Comparison of ENCODE assay signal across 27 cellular contexts in the genomic region with DNA sequence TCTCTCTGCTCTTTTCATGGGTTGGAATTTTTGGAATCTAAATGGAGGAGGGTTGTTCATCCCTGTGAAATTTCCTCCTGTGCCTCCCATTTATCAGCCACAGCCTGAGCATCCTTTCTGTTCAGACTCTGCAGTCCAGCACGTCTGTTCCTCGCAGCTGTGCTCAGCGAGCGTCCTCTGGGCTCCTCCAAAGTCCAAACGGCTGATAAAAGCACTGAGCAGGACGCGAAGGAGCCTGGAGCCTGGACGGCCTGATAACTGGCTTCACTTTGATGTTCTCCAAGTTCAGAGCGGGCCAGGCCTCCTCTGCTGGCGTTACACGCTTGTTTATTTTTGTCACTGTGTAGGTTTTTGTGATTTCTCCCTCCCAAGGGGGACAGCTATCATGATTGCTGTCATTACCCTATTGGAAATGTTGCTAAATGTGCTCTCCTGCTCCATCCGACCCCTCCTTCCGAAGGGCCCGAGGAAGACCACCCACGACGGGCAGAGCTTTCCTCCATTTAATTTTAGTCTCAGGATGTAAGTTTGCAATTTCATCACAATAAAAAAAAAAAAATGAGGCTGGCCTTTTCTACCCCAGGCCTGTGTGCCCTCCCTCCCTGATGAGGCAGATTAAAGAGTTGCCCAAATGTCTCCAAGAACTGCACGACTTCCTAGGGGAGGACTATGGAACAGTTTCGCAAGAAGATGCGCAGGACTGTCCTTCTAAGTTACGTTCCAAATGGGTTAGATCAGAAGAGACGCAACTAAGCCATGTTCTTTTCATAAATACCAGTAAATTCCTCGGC.
DNase-seq lines count a peak whose midpoint lies in the region; ATAC-seq, FAIRE-seq and TF ChIP-seq lines count a peak whose summit lies in the region.
"Had no signal": no experiment of that assay in that cellular context is flagged by ENCODE, and none has a peak within 500 bp of the region (broad histone marks: within the 10 kb centered on the region; RNA-seq: fewer than 3 reads in every experiment).

No MANE protein-coding gene starts in this region.

- no TSS peak for BruUV-seq in PC-3 (replicated peaks; lab: Mats Ljungman, UMichigan)

- peaks cover 0 to 13% of the 10 kb centered on the region in 2 donors for H3K4me1 ChIP-seq in muscle layer of duodenum (ENCODE audit: control insufficient read depth in 1 of 2, insufficient read depth in 2 of 2, low read length in 2 of 2)
- H3K4me1 ChIP-seq in PC-3 (ENCODE audit: insufficient read depth, low read length): peaks cover 15% of the 10 kb centered on the region
- H3K4me1 ChIP-seq: right lobe of liver had no signal

- H3K4me3 ChIP-seq in AG10803 (ENCODE audit: low read length) (no peak overlapping the region), muscle layer of duodenum (ENCODE audit: low read depth in 1 of 2, low read length in 2 of 2) (no peak overlapping the region), PC-3 (ENCODE audit: low read length) (no peak overlapping the region)
- H3K4me3 ChIP-seq: K562, lung, pancreas, right lobe of liver had no signal

- no peak for TF ChIP-seq CTCF in AG10803 (conservative IDR thresholded peaks at IDR 0.05; ENCODE audit: low read length)
- TF ChIP-seq CTCF in PC-3 (conservative IDR thresholded peaks at IDR 0.05; ENCODE audit: low read depth, low read length): no peak

- no peaks in the 10 kb centered on the region for H4K20me1 ChIP-seq in PC-3 (ENCODE audit: low read length)

- POLR2A ChIA-PET in PC-3 (lab: Charles Lee; ENCODE audit: unreplicated experiment): no interaction called here

- no peaks in the 10 kb centered on the region for H3K79me2 ChIP-seq in PC-3 (ENCODE audit: low read length)

- no peaks in the 10 kb centered on the region for H3K36me3 ChIP-seq in muscle layer of duodenum (ENCODE audit: control insufficient read depth in 1 of 2, insufficient read depth in 2 of 2, low read length in 2 of 2)
- H3K36me3 ChIP-seq in PC-3 (ENCODE audit: low read depth, low read length): no peaks in the 10 kb centered on the region
- H3K36me3 ChIP-seq: pancreas, right lobe of liver had no signal

- H3K9me3 ChIP-seq in muscle layer of duodenum (ENCODE audit: control insufficient read depth in 1 of 2, low read length in 2 of 2): no peaks in the 10 kb centered on the region
- H3K9me3 ChIP-seq in PC-3 (ENCODE audit: low read length): no peaks in the 10 kb centered on the region
- H3K9me3 ChIP-seq: pancreas, right lobe of liver had no signal

- CTCF ChIA-PET in PC-3 (lab: Charles Lee): no interaction called here

- H3K27me3 ChIP-seq in muscle layer of duodenum (ENCODE audit: low read depth, low read length) (no peaks in the 10 kb centered on the region), PC-3 (ENCODE audit: low read length) (peaks cover 66% of the 10 kb centered on the region)
- H3K27me3 ChIP-seq: pancreas, right lobe of liver had no signal

- no peak overlapping the region for H3K9ac ChIP-seq in PC-3 (ENCODE audit: low read length)

- H3K9me2 ChIP-seq in PC-3 (replicated peaks; ENCODE audit: low read length): no peaks in the 10 kb centered on the region

- no peak overlapping the region for H3K4me2 ChIP-seq in PC-3 (ENCODE audit: low read length)

- peak; percentile 65 for FAIRE-seq in TTC549 (lab: Jason Lieb, UNC)
- FAIRE-seq: H54, islet of Langerhans, K562, pancreas had no signal

- no peak for ATAC-seq in PC-3
- ATAC-seq: activated naive CD8-positive, alpha-beta T cell treated with anti-CD3 and anti-CD28 coated beads, Interleukin-2, amount 50 U/mL, for 24 hours; K562; pancreas; SK-N-SH treated with all-trans-retinoic acid at 6 μM for 48 hours had no signal

- H2AFZ ChIP-seq in PC-3 (ENCODE audit: low read length): no peak overlapping the region

- H3K27ac ChIP-seq in muscle layer of duodenum (ENCODE audit: low read length): peak overlapping the region; percentile 53
- no peak overlapping the region for H3K27ac ChIP-seq in PC-3 (ENCODE audit: low read length)
- H3K27ac ChIP-seq: pancreas, right lobe of liver, RWPE1 had no signal

- no peaks in the 10 kb centered on the region for H3F3A ChIP-seq in PC-3 (ENCODE audit: low read length, unreplicated experiment)

- DNase-seq in AG10803 (ENCODE audit: low read depth) (peak; percentile 61), fibroblast of peridontal ligament (ENCODE audit: extremely low read depth) (peak; percentile 61), PC-3 (no peak), medulla oblongata (ENCODE audit: extremely low spot score) (no peak), C1 segment of cervical spinal cord (lab: John Stamatoyannopoulos, UW) (no peak)
- DNase-seq in activated effector memory CD4-positive, alpha-beta T cell treated with anti-CD3 and anti-CD28 coated beads, Interleukin-2, amount 50 U/mL, for 16 hours: no peak
- DNase-seq: activated CD4-positive, alpha-beta T cell treated with anti-CD3 and anti-CD28 coated beads, Interleukin-2, amount 50 U/mL, for 1 hour; activated CD8-positive, alpha-beta memory T cell treated with anti-CD3 and anti-CD28 coated beads, Interleukin-2, amount 50 U/mL, for 4 hours; activated effector memory CD4-positive, alpha-beta T cell treated with Interleukin-2 at 50 U/mL for 16 hours; activated naive CD8-positive, alpha-beta T cell treated with anti-CD3 and anti-CD28 coated beads, Interleukin-2, amount 50 U/mL, for 24 hours; CD4-positive, alpha-beta T cell; DMS153; foreskin melanocyte; MM.1S; NCI-H1436; NCI-H2107; NCI-H524 treated with DMSO at 0.1 percent for 48 hours had no signal

- intact Hi-C loops in PC-3 (cut with micrococcal nuclease): no loop called here

Comparison
In these comparisons a context has a peak if more than half of its experiments do, and no peak if none do; other contexts are left out.
1. DNase-seq: peak in AG10803 (single experiment) and fibroblast of peridontal ligament (single experiment); none in PC-3 (single experiment), medulla oblongata (single experiment), activated effector memory CD4-positive, alpha-beta T cell treated with anti-CD3 and anti-CD28 coated beads, Interleukin-2, amount 50 U/mL, for 16 hours (single experiment) and C1 segment of cervical spinal cord (0 of 14).